In the genomic region with DNA sequence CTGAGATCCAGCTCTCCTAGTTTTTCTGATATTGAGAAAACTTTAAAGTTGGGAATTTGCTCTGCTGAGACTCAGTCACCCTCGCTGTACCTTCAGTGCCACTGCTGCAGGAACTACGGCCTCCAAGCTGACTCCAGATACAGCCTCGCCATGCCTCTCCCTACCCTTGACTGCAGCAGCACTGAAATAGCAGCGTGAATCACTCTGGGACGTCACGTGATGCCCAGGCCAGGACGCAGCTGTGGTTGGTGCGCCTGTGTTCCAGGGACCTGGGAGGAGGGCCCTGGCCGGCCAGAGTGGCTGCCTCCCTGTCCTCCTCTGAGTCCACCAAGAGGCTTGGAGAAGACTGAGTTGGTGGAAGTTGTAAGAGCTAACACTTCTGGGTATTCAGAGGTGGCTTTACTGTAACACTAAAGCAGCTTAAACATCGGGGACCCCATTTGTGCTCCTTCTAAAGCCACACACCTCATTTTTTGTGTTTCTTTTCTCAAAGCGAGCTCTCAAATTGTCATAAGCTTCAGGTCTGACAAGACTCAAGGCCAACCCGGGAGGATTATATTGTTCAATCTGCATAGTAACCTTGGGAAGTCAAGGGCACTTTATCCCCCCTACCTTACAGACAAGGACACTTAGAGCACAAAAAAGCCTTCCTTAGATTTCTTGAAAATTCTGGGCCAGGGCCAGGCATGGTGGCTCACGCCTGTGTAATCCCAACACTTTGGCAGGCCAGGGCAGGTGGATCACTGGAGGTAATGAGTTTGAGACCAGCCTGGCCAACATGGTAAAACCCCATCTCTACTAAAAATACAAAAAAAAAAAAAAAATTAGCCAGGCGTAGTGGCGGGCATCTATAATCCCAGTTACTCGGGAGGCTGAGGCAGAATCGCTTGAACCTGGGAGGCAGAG, we compare ENCODE assay signal across 8 cellular contexts. TPM values are rescaled to one million over a fixed set of nuclear protein-coding genes. Genes with fewer than 3 reads are reported as not detected.
DNase-seq lines count a peak whose midpoint lies in the region; ATAC-seq and TF ChIP-seq lines count a peak whose summit lies in the region.

No MANE protein-coding gene starts in this region.

- peak; percentile 73 for DNase-seq in AG09309 (ENCODE audit: low read depth)
- DNase-seq in NCI-H526 treated with DMSO at 0.1 percent for 48 hours (lab: John Stamatoyannopoulos, UW): peak; percentile 54
- peak; percentile 61 for DNase-seq in activated T-cell treated with anti-CD3 and anti-CD28 coated beads, Interleukin-2, amount 50 U/mL, for 24 hours
- DNase-seq in fibroblast of peridontal ligament (ENCODE audit: extremely low read depth): peak; percentile 89
- peak; percentile 93 for DNase-seq in upper lobe of right lung

- peaks cover 34% of the 10 kb centered on the region for H3K4me1 ChIP-seq in upper lobe of right lung

- intact Hi-C loops in upper lobe of right lung (cut with DNase I): no loop called here

- TF ChIP-seq POLR2A in GM18951 (IDR thresholded peaks at IDR 0.05; ENCODE audit: extremely low read depth, insufficient read depth, insufficient read length): peak; percentile 39

- H3K4me1 Mint-ChIP-seq in activated T-cell treated with anti-CD3 and anti-CD28 coated beads, Interleukin-2, amount 50 U/mL, for 24 hours (ENCODE audit: low read depth): peaks cover 54% of the 10 kb centered on the region
- H3K4me1 Mint-ChIP-seq in nephron: peaks cover 34% of the 10 kb centered on the region

- H3K36me3 ChIP-seq in upper lobe of right lung: no peaks in the 10 kb centered on the region

- no peaks in the 10 kb centered on the region for H3K27me3 ChIP-seq in upper lobe of right lung

- no peak for TF ChIP-seq CTCF in AG09309 (IDR thresholded peaks at IDR 0.05; ENCODE audit: control insufficient read depth, insufficient read depth, low read depth, low read length, missing control alignments)
- TF ChIP-seq CTCF in nephron (IDR thresholded peaks at IDR 0.05; ENCODE audit: unreplicated experiment in 3 of 3): no peak
- no peak for TF ChIP-seq CTCF in upper lobe of right lung (IDR thresholded peaks at IDR 0.05)

- H3K9me3 ChIP-seq in upper lobe of right lung: no peaks in the 10 kb centered on the region

- peak overlapping the region; percentile 51 for H3K4me3 Mint-ChIP-seq in activated T-cell treated with anti-CD3 and anti-CD28 coated beads, Interleukin-2, amount 50 U/mL, for 24 hours
- H3K4me3 Mint-ChIP-seq in nephron: peak overlapping the region; percentile 42 to 79 (median 59)

- H3K27ac ChIP-seq in upper lobe of right lung: peak overlapping the region; percentile 61

- ATAC-seq in upper lobe of right lung (peak; percentile 60), GM18861 (IDR thresholded peaks at IDR 0.05; ENCODE audit: unreplicated experiment) (no peak)

- H3K4me3 ChIP-seq in AG09309 (ENCODE audit: control insufficient read depth, low read depth, low read length): no peak overlapping the region
- peak overlapping the region; percentile 24 for H3K4me3 ChIP-seq in upper lobe of right lung

- H3K27me3 Mint-ChIP-seq in activated T-cell treated with anti-CD3 and anti-CD28 coated beads, Interleukin-2, amount 50 U/mL, for 24 hours: no peaks in the 10 kb centered on the region
- H3K27me3 Mint-ChIP-seq in nephron (ENCODE audit: low read depth): peaks cover 4% of the 10 kb centered on the region

- peak overlapping the region; percentile 51 for H3K27ac Mint-ChIP-seq in activated T-cell treated with anti-CD3 and anti-CD28 coated beads, Interleukin-2, amount 50 U/mL, for 24 hours
- peak overlapping the region; percentile 81 to 91 (median 90) for H3K27ac Mint-ChIP-seq in nephron

- H3K9me3 Mint-ChIP-seq in activated T-cell treated with anti-CD3 and anti-CD28 coated beads, Interleukin-2, amount 50 U/mL, for 24 hours: no peaks in the 10 kb centered on the region
- no peaks in the 10 kb centered on the region for H3K9me3 Mint-ChIP-seq in nephron

- H3K36me3 Mint-ChIP-seq in activated T-cell treated with anti-CD3 and anti-CD28 coated beads, Interleukin-2, amount 50 U/mL, for 24 hours (ENCODE audit: low read depth): peaks cover 37% of the 10 kb centered on the region
- H3K36me3 Mint-ChIP-seq in nephron (ENCODE audit: low read depth): peaks cover 4% of the 10 kb centered on the region

- in situ Hi-C loops in GM18951 (cut with MboI; ENCODE audit: low sequenced_read_pairs, unreplicated experiment): no loop called here

RNA-seq across cellular contexts. Expression of a gene that starts 4.2 kb away (rescaled TPM):
- 110 TPM for total RNA-seq in upper lobe of right lung

RNA-seq across cellular contexts. Expression of a gene that starts 15.8 kb away (rescaled TPM):
- total RNA-seq in upper lobe of right lung: 15.8 TPM

RNA-seq across cellular contexts. Expression of a gene that starts 24.8 kb away (rescaled TPM):
- 73.1 TPM for total RNA-seq in upper lobe of right lung

RNA-seq across cellular contexts. Expression of a gene that starts 44.2 kb away (rescaled TPM):
- total RNA-seq in upper lobe of right lung: 22.4 TPM

RNA-seq across cellular contexts. Expression of a gene that starts 44.3 kb away (rescaled TPM):
- total RNA-seq in upper lobe of right lung: 47.8 TPM
